ENCODE assay signal across 14 cellular contexts in the genomic region with DNA sequence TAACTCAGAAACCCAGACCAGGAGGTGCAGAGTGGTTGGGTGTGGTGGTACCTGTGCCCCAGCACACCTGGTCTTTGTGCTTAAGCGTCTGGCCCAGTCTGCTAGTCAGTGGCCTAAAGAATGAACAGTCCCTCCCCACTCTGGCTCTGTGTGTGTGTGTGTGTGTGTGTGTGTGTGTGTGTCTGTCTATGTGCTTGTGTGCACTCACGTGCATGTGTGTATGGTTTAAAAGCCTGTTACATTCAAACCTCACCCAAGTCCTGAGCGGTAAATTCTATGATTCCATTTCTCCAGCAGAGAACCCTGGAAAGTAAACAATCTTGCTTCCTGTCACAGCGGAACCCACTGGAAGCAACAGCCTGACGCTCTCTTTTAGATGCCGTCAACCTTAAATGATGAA.
"Had no signal": no experiment of that assay in that cellular context is flagged by ENCODE, and none has a peak within 500 bp of the region (broad histone marks: within the 10 kb centered on the region; RNA-seq: fewer than 3 reads in every experiment).

No MANE protein-coding gene starts in this region.

- H3K9me3 ChIP-seq: breast epithelium, ovary, thyroid gland, uterus had no signal

- H3K36me3 Mint-ChIP-seq: neural progenitor cell had no signal

- H3K4me3 Mint-ChIP-seq: activated CD4-positive, alpha-beta memory T cell treated with anti-CD3 and anti-CD28 coated beads for 36 hours; activated naive CD8-positive, alpha-beta T cell treated with anti-CD3 and anti-CD28 coated beads for 36 hours; activated T-helper 1 cell treated with anti-CD3 and anti-CD28 coated beads, Interleukin-12 subunit alpha, Interleukin-12 subunit beta, Interleukin-2, Interleukin-4 antibody, amounts not matched to agents 30 ng/mL and 10 ng/mL and 1 ng/mL, durations not matched to agents 14 hours and 24 hours and 36 hours; neural progenitor cell had no signal

- H3K27ac Mint-ChIP-seq: activated naive CD8-positive, alpha-beta T cell treated with anti-CD3 and anti-CD28 coated beads for 36 hours; activated T-helper 1 cell treated with anti-CD3 and anti-CD28 coated beads, Interleukin-12 subunit alpha, Interleukin-12 subunit beta, Interleukin-2, Interleukin-4 antibody, amounts not matched to agents 30 ng/mL and 10 ng/mL and 1 ng/mL, durations not matched to agents 14 hours and 24 hours and 36 hours; neural progenitor cell had no signal

- H3K27me3 Mint-ChIP-seq: activated CD4-positive, alpha-beta memory T cell treated with anti-CD3 and anti-CD28 coated beads for 36 hours; activated naive CD8-positive, alpha-beta T cell treated with anti-CD3 and anti-CD28 coated beads for 36 hours had no signal

- H3K9me3 Mint-ChIP-seq: activated CD4-positive, alpha-beta memory T cell treated with anti-CD3 and anti-CD28 coated beads for 36 hours; activated naive CD8-positive, alpha-beta T cell treated with anti-CD3 and anti-CD28 coated beads for 36 hours; activated T-helper 1 cell treated with anti-CD3 and anti-CD28 coated beads, Interleukin-12 subunit alpha, Interleukin-12 subunit beta, Interleukin-2, Interleukin-4 antibody, amounts not matched to agents 30 ng/mL and 10 ng/mL and 1 ng/mL, durations not matched to agents 14 hours and 24 hours and 36 hours; neural progenitor cell had no signal

- DNase-seq: activated CD4-positive, alpha-beta memory T cell treated with anti-CD3 and anti-CD28 coated beads for 36 hours; activated CD8-positive, alpha-beta memory T cell treated with anti-CD3 and anti-CD28 coated beads, Interleukin-2, amount 50 U/mL, for 4 hours; activated naive CD8-positive, alpha-beta T cell treated with anti-CD3 and anti-CD28 coated beads for 36 hours; dorsolateral prefrontal cortex; foreskin keratinocyte; left cardiac atrium; ovary; stimulated activated CD4-positive, alpha-beta T cell treated with anti-CD3 and anti-CD28 coated beads, Interleukin-2, amount 100 ng/mL, for 48 hours; T-helper 9 cell; thyroid gland; uterus had no signal
